In genomic region chr3:135966875-135967274, GRCh38 we compare ENCODE assay signal across 9 cellular contexts. TPM values are rescaled to one million over a fixed set of nuclear protein-coding genes. Genes with fewer than 3 reads are reported as not detected.
DNase-seq lines count a peak whose midpoint lies in the region; ATAC-seq lines count a peak whose summit lies in the region.
"Had no signal": no experiment of that assay in that cellular context is flagged by ENCODE, and none has a peak within 500 bp of the region (broad histone marks: within the 10 kb centered on the region; RNA-seq: fewer than 3 reads in every experiment).

No MANE protein-coding gene starts in this region.

- H3K9me3 Mint-ChIP-seq in activated naive CD8-positive, alpha-beta T cell (ENCODE audit: low read depth): peaks cover 5% of the 10 kb centered on the region
- H3K9me3 Mint-ChIP-seq in stimulated activated effector memory CD8-positive, alpha-beta T cell treated with anti-CD3 and anti-CD28 coated beads, Interleukin-12 subunit alpha, Interleukin-12 subunit beta, amount 100 ng/mL, for 72 hours: peaks cover 4% of the 10 kb centered on the region

- H3K27ac Mint-ChIP-seq in activated naive CD8-positive, alpha-beta T cell: no peak overlapping the region
- no peak overlapping the region for H3K27ac Mint-ChIP-seq in stimulated activated effector memory CD8-positive, alpha-beta T cell treated with anti-CD3 and anti-CD28 coated beads, Interleukin-12 subunit alpha, Interleukin-12 subunit beta, amount 100 ng/mL, for 72 hours

- peak overlapping the region; percentile 79 for H3K4me3 Mint-ChIP-seq in activated naive CD8-positive, alpha-beta T cell
- peak overlapping the region; percentile 61 for H3K4me3 Mint-ChIP-seq in stimulated activated effector memory CD8-positive, alpha-beta T cell treated with anti-CD3 and anti-CD28 coated beads, Interleukin-12 subunit alpha, Interleukin-12 subunit beta, amount 100 ng/mL, for 72 hours

- H3K4me1 Mint-ChIP-seq in activated naive CD8-positive, alpha-beta T cell (ENCODE audit: low read depth): peaks cover 12% of the 10 kb centered on the region
- no peaks in the 10 kb centered on the region for H3K4me1 Mint-ChIP-seq in stimulated activated effector memory CD8-positive, alpha-beta T cell treated with anti-CD3 and anti-CD28 coated beads, Interleukin-12 subunit alpha, Interleukin-12 subunit beta, amount 100 ng/mL, for 72 hours

- H3K4me3 ChIP-seq in iPS-18c (ENCODE audit: insufficient read depth, low read depth, low read length): peak overlapping the region; percentile 79

- no peaks in the 10 kb centered on the region for H3K9me3 ChIP-seq in iPS-18c (ENCODE audit: control insufficient read depth, insufficient read depth, low read length)

- peaks cover 13% of the 10 kb centered on the region for H3K27me3 Mint-ChIP-seq in activated naive CD8-positive, alpha-beta T cell

- H3K36me3 Mint-ChIP-seq in activated naive CD8-positive, alpha-beta T cell: no peaks in the 10 kb centered on the region
- no peaks in the 10 kb centered on the region for H3K36me3 Mint-ChIP-seq in stimulated activated effector memory CD8-positive, alpha-beta T cell treated with anti-CD3 and anti-CD28 coated beads, Interleukin-12 subunit alpha, Interleukin-12 subunit beta, amount 100 ng/mL, for 72 hours

- DNase-seq in DMS 273 (lab: John Stamatoyannopoulos, UW; ENCODE audit: unreplicated experiment) (peak; percentile 23), DMS 273 treated with DMSO at 0.1 percent for 48 hours (lab: John Stamatoyannopoulos, UW) (no peak), left lobe of liver (ENCODE audit: low spot score) (no peak), NCI-H146 treated with DMSO at 0.1 percent for 48 hours (lab: John Stamatoyannopoulos, UW; ENCODE audit: unreplicated experiment) (no peak)
- no peak for DNase-seq in stimulated activated effector memory CD8-positive, alpha-beta T cell treated with anti-CD3 and anti-CD28 coated beads, Interleukin-12 subunit alpha, Interleukin-12 subunit beta, amount 100 ng/mL, for 72 hours (ENCODE audit: low spot score in 2 of 2)
- DNase-seq: erythroblast had no signal

- no peak for ATAC-seq in stimulated activated effector memory CD8-positive, alpha-beta T cell treated with anti-CD3 and anti-CD28 coated beads, Interleukin-12 subunit alpha, Interleukin-12 subunit beta, amount 100 ng/mL, for 72 hours
- ATAC-seq in left lobe of liver: no peak
- ATAC-seq in HG02973 (IDR thresholded peaks at IDR 0.05; ENCODE audit: unreplicated experiment): no peak

RNA-seq across cellular contexts. Expression of gene PPP2R3A, which starts 1.3 kb away (rescaled TPM):
- 1.5 TPM for total RNA-seq in left lobe of liver
